13 cellular contexts compared by ENCODE assay signal in genomic region chr12:111066744-111067437, GRCh38. TPM values are rescaled to one million over a fixed set of nuclear protein-coding genes. Genes with fewer than 3 reads are reported as not detected.
A peak's percentile ranks its signal among the peaks of the same experiment; 100 is the strongest.
DNase-seq lines count a peak whose midpoint lies in the region; TF ChIP-seq lines count a peak whose summit lies in the region.
"Had no signal": no experiment of that assay in that cellular context is flagged by ENCODE, and none has a peak within 500 bp of the region (broad histone marks: within the 10 kb centered on the region; RNA-seq: fewer than 3 reads in every experiment).

No MANE protein-coding gene starts in this region.

- peak overlapping the region; percentile 87 for H3K27ac ChIP-seq in RWPE1
- H3K27ac ChIP-seq: Peyer's patch had no signal

- H3K27me3 ChIP-seq in BE2C = no peaks in the 10 kb centered on the region
- H3K27me3 ChIP-seq in H7 (ENCODE audit: control insufficient read depth, insufficient read depth, low read length) = no peaks in the 10 kb centered on the region
- H3K27me3 ChIP-seq: Peyer's patch had no signal

- CTCF ChIA-PET in RWPE1 (lab: Yijun Ruan, JAX) = no interaction called here

- peaks cover 5% of the 10 kb centered on the region; the same call in 1 of the 2 replicates for H3K4me1 ChIP-seq in BE2C
- H3K4me1 ChIP-seq: Peyer's patch had no signal

- no peak for TF ChIP-seq CTCF in BE2C (IDR thresholded peaks at IDR 0.05; ENCODE audit: low read depth, low read length)
- no peak for TF ChIP-seq CTCF in RWPE1 (conservative IDR thresholded peaks at IDR 0.05; ENCODE audit: low read depth)

- H3K36me3 ChIP-seq in BE2C = no peaks in the 10 kb centered on the region
- H3K36me3 ChIP-seq in H7 (replicated peaks; ENCODE audit: control insufficient read depth, insufficient read depth, low read length) = no peaks in the 10 kb centered on the region
- H3K36me3 ChIP-seq: Peyer's patch had no signal

- H3K4me3 ChIP-seq in BE2C (ENCODE audit: low read depth, low read length) = no peak overlapping the region
- no peak overlapping the region for H3K4me3 ChIP-seq in H7 (ENCODE audit: insufficient read depth, low read depth, low read length)
- H3K4me3 ChIP-seq: Peyer's patch had no signal

- POLR2A ChIA-PET in RWPE1 (lab: Yijun Ruan, JAX; ENCODE audit: low non-redundant PET) = no interaction called here

- DNase-seq in BE2C (peak; percentile 47), H7 (peak; percentile 81), RWPE1 (ENCODE audit: low spot score) (peak; percentile 84), germinal center (ENCODE audit: low spot score) (peak; percentile 22), NCI-H2227 (lab: John Stamatoyannopoulos, UW; ENCODE audit: unreplicated experiment) (no peak), NCI-H1105 treated with DMSO at 0.1 percent for 48 hours (lab: John Stamatoyannopoulos, UW) (no peak), cerebellar nuclear complex (lab: John Stamatoyannopoulos, UW) (no peak), NCI-H1092 (lab: John Stamatoyannopoulos, UW) (no peak)
- DNase-seq: activated CD8-positive, alpha-beta memory T cell treated with anti-CD3 and anti-CD28 coated beads, Interleukin-2, amount 10 ng/mL, durations not matched to agents 7 days and 5 days; NCI-H446 treated with DMSO at 0.1 percent for 48 hours; Peyer's patch; stimulated activated CD4-positive, alpha-beta T cell treated with anti-CD3 and anti-CD28 coated beads, Interleukin-15, amount 100 ng/mL, for 24 hours had no signal

- no peaks in the 10 kb centered on the region for H3K9me3 ChIP-seq in BE2C
- H3K9me3 ChIP-seq: Peyer's patch had no signal

RNA-seq across cellular contexts. Expression of gene CUX2, which starts 32.9 kb away (rescaled TPM):
- polyA plus RNA-seq in BE2C (2012; ENCODE audit: insufficient read depth, insufficient read length, low read depth) = 0.66 TPM
- 4.2 and 4.5 TPM in 2 replicates for total RNA-seq in H7 (2014; rRNA removed; shearing (Covaris generic))
- total RNA-seq: LHCN-M2 had no signal

Comparison
In these comparisons a context has a peak if more than half of its experiments do, and no peak if none do; other contexts are left out.
1. DNase-seq: peak in BE2C (single experiment), H7 (single experiment), RWPE1 (single experiment) and germinal center (single experiment); none in NCI-H2227 (single experiment), NCI-H1105 treated with DMSO at 0.1 percent for 48 hours (single experiment), cerebellar nuclear complex (0 of 2) and NCI-H1092 (single experiment).